ENCODE assay signal across 1 cellular context in genomic region chr20:40769677-40770285, GRCh38.
TF ChIP-seq lines count a peak whose summit lies in the region.

No MANE protein-coding gene starts in this region.

TF ChIP-seq in GM23338, 12 proteins besides CTCF, POLR2A, EP300 and RAD21 (continued from another document):
- TF ChIP-seq ZNF462 (CRISPR knock-in tag; IDR thresholded peaks at IDR 0.05), result no peak
- no peak for TF ChIP-seq EZH2 (IDR thresholded peaks at IDR 0.05; ENCODE audit: low read depth, unreplicated experiment)
- no peak for TF ChIP-seq ETS1 (IDR thresholded peaks at IDR 0.05)
